Comparison of ENCODE assay signal across 8 cellular contexts in genomic region chr12:29781705-29782266, GRCh38. TPM values are rescaled to one million over a fixed set of nuclear protein-coding genes. Genes with fewer than 3 reads are reported as not detected.
A peak's percentile ranks its signal among the peaks of the same experiment; 100 is the strongest.
DNase-seq lines count a peak whose midpoint lies in the region; TF ChIP-seq lines count a peak whose summit lies in the region.

No MANE protein-coding gene starts in this region.

- H3K4me1 Mint-ChIP-seq in activated naive CD8-positive, alpha-beta T cell (ENCODE audit: low read depth): peaks cover 11% of the 10 kb centered on the region
- H3K4me1 Mint-ChIP-seq in activated naive CD8-positive, alpha-beta T cell treated with anti-CD3 and anti-CD28 coated beads for 36 hours: peaks cover 8% of the 10 kb centered on the region
- peaks cover 4% of the 10 kb centered on the region for H3K4me1 Mint-ChIP-seq in glutamatergic neuron (ENCODE audit: low read depth, unreplicated experiment)

- peaks cover 30% of the 10 kb centered on the region for H3K27me3 Mint-ChIP-seq in activated naive CD8-positive, alpha-beta T cell
- peaks cover 68% of the 10 kb centered on the region for H3K27me3 Mint-ChIP-seq in activated naive CD8-positive, alpha-beta T cell treated with anti-CD3 and anti-CD28 coated beads for 36 hours
- H3K27me3 Mint-ChIP-seq in glutamatergic neuron (ENCODE audit: unreplicated experiment): no peaks in the 10 kb centered on the region

- peak overlapping the region; percentile 48 for H3K4me3 Mint-ChIP-seq in activated naive CD8-positive, alpha-beta T cell
- H3K4me3 Mint-ChIP-seq in activated naive CD8-positive, alpha-beta T cell treated with anti-CD3 and anti-CD28 coated beads for 36 hours: no peak overlapping the region
- peak overlapping the region; percentile 79 for H3K4me3 Mint-ChIP-seq in glutamatergic neuron (ENCODE audit: unreplicated experiment)

- peaks cover 3% of the 10 kb centered on the region for H3K4me1 ChIP-seq in urinary bladder (ENCODE audit: insufficient read depth)

- H3K36me3 Mint-ChIP-seq in activated naive CD8-positive, alpha-beta T cell: no peaks in the 10 kb centered on the region
- H3K36me3 Mint-ChIP-seq in activated naive CD8-positive, alpha-beta T cell treated with anti-CD3 and anti-CD28 coated beads for 36 hours: no peaks in the 10 kb centered on the region
- no peaks in the 10 kb centered on the region for H3K36me3 Mint-ChIP-seq in glutamatergic neuron (ENCODE audit: unreplicated experiment)

- no peak overlapping the region for H3K27ac Mint-ChIP-seq in activated naive CD8-positive, alpha-beta T cell
- H3K27ac Mint-ChIP-seq in activated naive CD8-positive, alpha-beta T cell treated with anti-CD3 and anti-CD28 coated beads for 36 hours: no peak overlapping the region
- no peak overlapping the region for H3K27ac Mint-ChIP-seq in glutamatergic neuron (ENCODE audit: unreplicated experiment)

- no peaks in the 10 kb centered on the region for H3K9me3 Mint-ChIP-seq in activated naive CD8-positive, alpha-beta T cell (ENCODE audit: low read depth)
- H3K9me3 Mint-ChIP-seq in activated naive CD8-positive, alpha-beta T cell treated with anti-CD3 and anti-CD28 coated beads for 36 hours: peaks cover 4% of the 10 kb centered on the region
- peaks cover 2% of the 10 kb centered on the region for H3K9me3 Mint-ChIP-seq in glutamatergic neuron (ENCODE audit: unreplicated experiment)

- H3K4me3 ChIP-seq in HL-60 (replicated peaks; ENCODE audit: insufficient read depth, low read length) (peak overlapping the region; percentile 47), urinary bladder (ENCODE audit: low read depth, low read length) (peak overlapping the region; percentile 92)

- no peaks in the 10 kb centered on the region for H3K36me3 ChIP-seq in urinary bladder (ENCODE audit: insufficient read depth)

- WGBS in urinary bladder: 54% methylated on average over 2 of the region's 2 CpGs

- no peak for DNase-seq in activated naive CD8-positive, alpha-beta T cell treated with anti-CD3 and anti-CD28 coated beads for 36 hours
- DNase-seq in HL-60 (ENCODE audit: low read depth in 1 of 2, low spot score in 1 of 2) (no peak), glutamatergic neuron (no peak), NCI-H526 (lab: John Stamatoyannopoulos, UW) (no peak), iPS-NIHi7 (ENCODE audit: extremely low spot score) (no peak), SKM-1 (lab: John Stamatoyannopoulos, UW; ENCODE audit: unreplicated experiment) (no peak)

- H3K27me3 ChIP-seq in HL-60 (ENCODE audit: insufficient read depth, poor library complexity, severe bottlenecking): peaks cover 36% of the 10 kb centered on the region

- TF ChIP-seq CTCF in HL-60 (IDR thresholded peaks at IDR 0.05; ENCODE audit: insufficient read depth, low read length) (no peak), glutamatergic neuron (IDR thresholded peaks at IDR 0.05; ENCODE audit: partially characterized antibody, unreplicated experiment) (no peak)

- H3K27ac ChIP-seq in HL-60 (replicated peaks): no peak overlapping the region
- no peak overlapping the region for H3K27ac ChIP-seq in urinary bladder (ENCODE audit: low read depth)

RNA-seq across cellular contexts. Expression of gene TMTC1, which starts 2.0 kb away (rescaled TPM):
- not detected for total RNA-seq in activated naive CD8-positive, alpha-beta T cell treated with anti-CD3 and anti-CD28 coated beads for 36 hours
- total RNA-seq in glutamatergic neuron (ENCODE audit: unreplicated experiment): 1.4 TPM
- 24.8 TPM for total RNA-seq in urinary bladder
- 30.3 TPM for polyA plus RNA-seq in urinary bladder

Comparison
In these comparisons a context has a peak if more than half of its experiments do, and no peak if none do; other contexts are left out.
1. RNA of gene TMTC1, which starts 2.0 kb away (total RNA-seq): 24.8 TPM in urinary bladder (single experiment); 1.4 TPM in glutamatergic neuron (single experiment) and not detected in activated naive CD8-positive, alpha-beta T cell treated with anti-CD3 and anti-CD28 coated beads for 36 hours; every median in the first group is over 10 times any median in the second.